ENCODE assay signal across 8 cellular contexts in genomic region chr19:10195199-10195519, GRCh38. TPM values are rescaled to one million over a fixed set of nuclear protein-coding genes. Genes with fewer than 3 reads are reported as not detected.
DNase-seq lines count a peak whose midpoint lies in the region; ATAC-seq and TF ChIP-seq lines count a peak whose summit lies in the region.

No MANE protein-coding gene starts in this region.

- no peak overlapping the region for H3K27ac Mint-ChIP-seq in endothelial cell (ENCODE audit: unreplicated experiment)

- no peak overlapping the region for H3K9ac ChIP-seq in rectal smooth muscle tissue (ENCODE audit: low read length)

- H3K4me3 ChIP-seq in MG63: peak overlapping the region; percentile 78
- H3K4me3 ChIP-seq in rectal smooth muscle tissue (ENCODE audit: low read length): peak overlapping the region; percentile 86

- H3K27ac ChIP-seq in rectal smooth muscle tissue (ENCODE audit: low read depth, low read length): no peak overlapping the region

- H3K27me3 ChIP-seq in MG63: no peaks in the 10 kb centered on the region
- no peaks in the 10 kb centered on the region for H3K27me3 ChIP-seq in rectal smooth muscle tissue (ENCODE audit: control insufficient read depth, insufficient read depth, low read length)

- H3K9me3 Mint-ChIP-seq in endothelial cell (ENCODE audit: unreplicated experiment): no peaks in the 10 kb centered on the region

- H3K4me1 Mint-ChIP-seq in endothelial cell (ENCODE audit: unreplicated experiment): peaks cover 7% of the 10 kb centered on the region

- DNase-seq in MG63 (no peak), endothelial cell (ENCODE audit: low spot score) (no peak), SIG-M5 treated with dmso at 0.1 percent for 504 hours (lab: John Stamatoyannopoulos, UW; ENCODE audit: unreplicated experiment) (no peak), G401 (ENCODE audit: low spot score) (no peak)

- H3K4me1 ChIP-seq in rectal smooth muscle tissue (ENCODE audit: control insufficient read depth, insufficient read depth, low read length): peaks cover 4% of the 10 kb centered on the region

- ATAC-seq in GM19043 (IDR thresholded peaks at IDR 0.05; ENCODE audit: low read depth, unreplicated experiment) (peak; percentile 17), HG03097 (IDR thresholded peaks at IDR 0.05; ENCODE audit: low FRiP score, unreplicated experiment) (no peak), HG03565 (IDR thresholded peaks at IDR 0.05; ENCODE audit: unreplicated experiment) (no peak)

- peaks cover 33% of the 10 kb centered on the region for H3K36me3 ChIP-seq in MG63
- H3K36me3 ChIP-seq in rectal smooth muscle tissue (ENCODE audit: control insufficient read depth, insufficient read depth, low read length): no peaks in the 10 kb centered on the region

- TF ChIP-seq CTCF in endothelial cell (IDR thresholded peaks at IDR 0.05; ENCODE audit: unreplicated experiment): no peak

- no peaks in the 10 kb centered on the region for H3K9me3 ChIP-seq in MG63

- peak overlapping the region; percentile 99 for H3K4me3 Mint-ChIP-seq in endothelial cell (ENCODE audit: unreplicated experiment)

- in situ Hi-C loops in G401 (cut with HindIII; ENCODE audit: low sequenced_read_pairs): no loop called here

- peaks cover 6% of the 10 kb centered on the region for H3K27me3 Mint-ChIP-seq in endothelial cell (ENCODE audit: unreplicated experiment)

- peaks cover 5% of the 10 kb centered on the region for H3K36me3 Mint-ChIP-seq in endothelial cell (ENCODE audit: low read depth, unreplicated experiment)

RNA-seq across cellular contexts. Expression of gene DNMT1, which starts 0.4 kb away (rescaled TPM):
- total RNA-seq in MG63 (2014; rRNA removed; shearing (Covaris generic); ENCODE audit: low replicate concordance): 73.4 and 138 TPM in 2 replicates
- 119 TPM for total RNA-seq in endothelial cell (ENCODE audit: unreplicated experiment)
- 36.9 and 72.9 TPM in 2 replicates for total RNA-seq in G401 (2014; rRNA removed; shearing (Covaris generic))

RNA-seq across cellular contexts. Expression of gene S1PR2, which starts 36.0 kb away (rescaled TPM):
- total RNA-seq in MG63 (2014; rRNA removed; shearing (Covaris generic); ENCODE audit: low replicate concordance): 14.0 and 14.6 TPM in 2 replicates
- total RNA-seq in endothelial cell (ENCODE audit: unreplicated experiment): 9.3 TPM
- total RNA-seq in G401 (2014; rRNA removed; shearing (Covaris generic)): 8.0 and 14.0 TPM in 2 replicates

RNA-seq across cellular contexts. Expression of gene MRPL4, which starts 56.9 kb away (rescaled TPM):
- 188 and 218 TPM in 2 replicates for total RNA-seq in MG63 (2014; rRNA removed; shearing (Covaris generic); ENCODE audit: low replicate concordance)
- total RNA-seq in endothelial cell (ENCODE audit: unreplicated experiment): 51.3 TPM
- 134 and 137 TPM in 2 replicates for total RNA-seq in G401 (2014; rRNA removed; shearing (Covaris generic))
